1 cellular context compared by ENCODE assay signal in genomic region chr9:95305770-95306492, GRCh38.
TF ChIP-seq lines count a peak whose summit lies in the region.

No MANE protein-coding gene starts in this region.

TF ChIP-seq in HCT116, 20 proteins besides CTCF, POLR2A, EP300 and RAD21 (continued from another document):
- no peak for TF ChIP-seq SP1 (IDR thresholded peaks at IDR 0.05; ENCODE audit: low read depth)
- no peak for TF ChIP-seq SRF (IDR thresholded peaks at IDR 0.05; ENCODE audit: low read depth)
